In the genomic region with DNA sequence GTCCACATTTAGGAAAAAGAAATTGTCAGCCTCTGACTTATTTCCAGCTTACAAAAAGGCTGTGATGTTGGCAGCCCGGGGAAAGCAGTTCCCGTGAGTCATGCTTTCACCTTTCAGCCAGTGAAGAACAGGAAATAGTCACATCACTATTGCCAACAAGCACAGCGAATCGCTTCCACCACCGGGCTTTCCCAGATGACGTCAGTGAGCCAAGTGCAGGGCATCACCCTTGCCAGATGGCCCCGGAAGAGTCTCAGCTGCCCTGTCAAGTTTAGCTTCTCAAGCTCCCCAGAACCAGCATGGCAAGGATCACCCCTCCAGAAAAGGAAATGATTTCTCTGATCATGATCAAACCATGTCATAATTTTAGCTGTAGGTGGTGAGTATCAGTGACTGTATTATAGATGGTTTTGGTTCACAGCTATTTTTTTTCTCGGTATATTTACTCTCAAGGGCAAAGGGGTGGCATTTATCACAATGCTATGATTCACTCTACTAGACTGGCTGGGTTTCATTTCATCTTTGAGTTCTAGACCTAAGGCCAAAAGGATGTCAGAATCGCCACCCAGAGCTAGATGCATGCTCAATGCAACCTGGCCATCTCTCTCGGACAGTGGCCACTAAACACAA, we compare ENCODE assay signal across 8 cellular contexts.
DNase-seq lines count a peak whose midpoint lies in the region; ATAC-seq and TF ChIP-seq lines count a peak whose summit lies in the region.

No MANE protein-coding gene starts in this region.

- TF ChIP-seq CTCF in coronary artery (IDR thresholded peaks at IDR 0.05): no peak

- peak overlapping the region; percentile 1 for H3K4me3 ChIP-seq in coronary artery

- ATAC-seq in HG02973 (IDR thresholded peaks at IDR 0.05; ENCODE audit: unreplicated experiment): peak; percentile 98

- H3K27ac ChIP-seq in coronary artery: peak overlapping the region; percentile 56 to 64

- DNase-seq in NCI-H1417 (lab: John Stamatoyannopoulos, UW) (peak in 2 of 3 experiments; percentile 42 to 57), NCI-H1417 treated with DMSO at 0.1 percent for 48 hours (lab: John Stamatoyannopoulos, UW) (no peak), NCI-H2196 treated with DMSO at 0.1 percent for 48 hours (lab: John Stamatoyannopoulos, UW; ENCODE audit: unreplicated experiment) (peak; percentile 96), coronary artery (ENCODE audit: low spot score) (peak; percentile 88), medulla oblongata (ENCODE audit: extremely low spot score) (peak; percentile 93)
- DNase-seq in activated CD4-positive, alpha-beta T cell treated with anti-CD3 and anti-CD28 coated beads, Interleukin-2, amount 50 U/mL, for 1 hour: peak; percentile 87
- peak; percentile 88 to 96 for DNase-seq in stimulated activated CD8-positive, alpha-beta memory T cell treated with anti-CD3 and anti-CD28 coated beads, Interleukin-15, amount 100 ng/mL, for 4 hours (ENCODE audit: low read depth in 2 of 2)
